ENCODE assay signal across 25 cellular contexts in the genomic region with DNA sequence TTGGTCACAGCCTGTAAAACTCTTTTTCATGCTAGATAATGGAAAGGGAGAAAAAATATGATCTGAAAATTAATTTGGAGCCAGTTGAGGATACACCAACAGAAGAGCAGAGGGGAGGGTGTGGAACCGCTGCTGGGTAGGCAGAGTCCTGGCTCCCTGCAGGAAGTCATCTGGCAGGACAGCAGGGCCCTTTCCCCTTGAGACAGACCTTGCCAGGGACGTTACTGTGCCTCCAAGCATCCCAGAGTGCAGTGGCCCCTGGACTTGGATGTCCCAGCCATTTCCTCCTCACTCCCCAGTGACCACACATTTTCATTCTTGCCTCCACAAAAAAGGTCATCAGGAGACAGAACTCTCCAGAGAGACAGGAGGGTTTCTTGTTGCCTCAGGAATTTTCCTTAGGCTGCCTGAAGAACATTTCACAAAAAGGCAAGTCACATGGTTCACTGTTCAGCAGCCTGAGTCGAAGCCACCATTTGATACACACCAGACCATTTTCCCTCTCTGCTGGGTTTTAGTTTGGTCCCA. TPM values are rescaled to one million over a fixed set of nuclear protein-coding genes. Genes with fewer than 3 reads are reported as not detected.
"Had no signal": no experiment of that assay in that cellular context is flagged by ENCODE, and none has a peak within 500 bp of the region (broad histone marks: within the 10 kb centered on the region; RNA-seq: fewer than 3 reads in every experiment).

No MANE protein-coding gene starts in this region.

- H3K27ac ChIP-seq: ascending aorta, brain microvascular endothelial cell, coronary artery, gastroesophageal sphincter, lower lobe of right lung, pancreas, spleen, testis, transverse colon had no signal

- H3K27ac Mint-ChIP-seq: activated naive CD4-positive, alpha-beta T cell treated with anti-CD3 and anti-CD28 coated beads, Interleukin-2, amount 10 ng/mL, durations not matched to agents 7 days and 5 days; activated naive CD8-positive, alpha-beta T cell treated with anti-CD3 and anti-CD28 coated beads, Interleukin-2, amount 10 ng/mL, durations not matched to agents 7 days and 5 days; effector memory CD8-positive, alpha-beta T cell; nephron; T-helper 2 cell treated with Interferon-gamma antibody and Interleukin-4, amounts not matched to agents 5 μg/mL and 100 μg/mL, for 36 hours had no signal

- H3K9me3 Mint-ChIP-seq: activated naive CD4-positive, alpha-beta T cell treated with anti-CD3 and anti-CD28 coated beads, Interleukin-2, amount 10 ng/mL, durations not matched to agents 7 days and 5 days; activated naive CD8-positive, alpha-beta T cell treated with anti-CD3 and anti-CD28 coated beads, Interleukin-2, amount 10 ng/mL, durations not matched to agents 7 days and 5 days; nephron; T-helper 2 cell treated with Interferon-gamma antibody and Interleukin-4, amounts not matched to agents 5 μg/mL and 100 μg/mL, for 36 hours had no signal

- H3K27me3 ChIP-seq: ascending aorta, brain microvascular endothelial cell, pancreas, testis, transverse colon had no signal

- H3K27me3 Mint-ChIP-seq: activated naive CD4-positive, alpha-beta T cell treated with anti-CD3 and anti-CD28 coated beads, Interleukin-2, amount 10 ng/mL, durations not matched to agents 7 days and 5 days; effector memory CD8-positive, alpha-beta T cell had no signal

- DNase-seq: activated CD4-positive, alpha-beta T cell treated with anti-CD3 and anti-CD28 coated beads for 4 hours; activated CD4-positive, alpha-beta T cell treated with anti-CD3 and anti-CD28 coated beads, Interleukin-2, amount 50 U/mL, for 4 hours; activated gamma-delta T cell; activated naive CD4-positive, alpha-beta T cell treated with anti-CD3 and anti-CD28 coated beads, Interleukin-2, amount 10 ng/mL, durations not matched to agents 7 days and 5 days; activated naive CD8-positive, alpha-beta T cell treated with anti-CD3 and anti-CD28 coated beads, Interleukin-2, amount 10 ng/mL, durations not matched to agents 7 days and 5 days; activated T-cell treated with anti-CD3 and anti-CD28 coated beads for 4 hours; brain microvascular endothelial cell; effector memory CD8-positive, alpha-beta T cell; erythroblast; kidney glomerular epithelial cell; lower lobe of right lung; mesendoderm; pancreas; right cardiac atrium; spleen; stimulated activated naive CD4-positive, alpha-beta T cell treated with Interleukin-2 at 50 U/mL for 16 hours; T-helper 1 cell; testis; transverse colon had no signal

- H3K4me1 Mint-ChIP-seq: activated naive CD4-positive, alpha-beta T cell treated with anti-CD3 and anti-CD28 coated beads, Interleukin-2, amount 10 ng/mL, durations not matched to agents 7 days and 5 days; activated naive CD8-positive, alpha-beta T cell treated with anti-CD3 and anti-CD28 coated beads, Interleukin-2, amount 10 ng/mL, durations not matched to agents 7 days and 5 days; nephron had no signal

- H3K4me1 ChIP-seq: ascending aorta, gastroesophageal sphincter, lower lobe of right lung, pancreas, spleen, testis, transverse colon had no signal

- H3K36me3 Mint-ChIP-seq: activated naive CD4-positive, alpha-beta T cell treated with anti-CD3 and anti-CD28 coated beads, Interleukin-2, amount 10 ng/mL, durations not matched to agents 7 days and 5 days; activated naive CD8-positive, alpha-beta T cell treated with anti-CD3 and anti-CD28 coated beads, Interleukin-2, amount 10 ng/mL, durations not matched to agents 7 days and 5 days had no signal

- H3K36me3 ChIP-seq: ascending aorta, brain microvascular endothelial cell, gastroesophageal sphincter, lower lobe of right lung, pancreas, spleen, transverse colon had no signal

- H3K9me3 ChIP-seq: ascending aorta, gastroesophageal sphincter, lower lobe of right lung, pancreas, spleen, testis, transverse colon had no signal

- H3K4me3 ChIP-seq: ascending aorta, coronary artery, dorsolateral prefrontal cortex, gastroesophageal sphincter, lower lobe of right lung, pancreas, spleen, testis, transverse colon had no signal

- H3K4me3 Mint-ChIP-seq: activated naive CD4-positive, alpha-beta T cell treated with anti-CD3 and anti-CD28 coated beads, Interleukin-2, amount 10 ng/mL, durations not matched to agents 7 days and 5 days; activated naive CD8-positive, alpha-beta T cell treated with anti-CD3 and anti-CD28 coated beads, Interleukin-2, amount 10 ng/mL, durations not matched to agents 7 days and 5 days; effector memory CD8-positive, alpha-beta T cell; nephron; T-helper 2 cell treated with Interferon-gamma antibody and Interleukin-4, amounts not matched to agents 5 μg/mL and 100 μg/mL, for 36 hours had no signal

RNA-seq across cellular contexts. Expression of gene TRPM3, which starts 5.9 kb away (rescaled TPM):
- total RNA-seq: activated naive CD8-positive, alpha-beta T cell treated with anti-CD3 and anti-CD28 coated beads, Interleukin-2, amount 10 ng/mL, durations not matched to agents 7 days and 5 days had no signal
